Comparison of ENCODE assay signal across 15 cellular contexts in genomic region chr1:27166929-27167328, GRCh38. TPM values are rescaled to one million over a fixed set of nuclear protein-coding genes. Genes with fewer than 3 reads are reported as not detected.
A peak's percentile ranks its signal among the peaks of the same experiment; 100 is the strongest.
DNase-seq lines count a peak whose midpoint lies in the region; TF ChIP-seq lines count a peak whose summit lies in the region.
"Had no signal": no experiment of that assay in that cellular context is flagged by ENCODE, and none has a peak within 500 bp of the region (broad histone marks: within the 10 kb centered on the region; RNA-seq: fewer than 3 reads in every experiment).

No MANE protein-coding gene starts in this region.

- no peak overlapping the region for H3K27ac ChIP-seq in BLaER1 treated with 17β-estradiol and CSF1 and Interleukin-3, amounts not matched to agents 10 nM and 100 nM
- no peak overlapping the region for H3K27ac ChIP-seq in neural progenitor cell
- H3K27ac ChIP-seq in coronary artery, result no peak overlapping the region
- H3K27ac ChIP-seq in substantia nigra (ENCODE audit: low read depth, low read length, poor library complexity, severe bottlenecking), result no peak overlapping the region
- H3K27ac ChIP-seq: GM23248 had no signal

- no peaks in the 10 kb centered on the region for H3K27me3 Mint-ChIP-seq in neural progenitor cell (ENCODE audit: insufficient read depth, low read depth)

- H3K4me3 ChIP-seq in BLaER1 treated with 17β-estradiol and CSF1 and Interleukin-3, amounts not matched to agents 10 nM and 100 nM, result no peak overlapping the region
- no peak overlapping the region for H3K4me3 ChIP-seq in neural progenitor cell
- H3K4me3 ChIP-seq in coronary artery, result no peak overlapping the region
- H3K4me3 ChIP-seq: GM23248 had no signal

- H3K9me3 Mint-ChIP-seq in neural progenitor cell, result peaks cover 1% of the 10 kb centered on the region
- H3K9me3 Mint-ChIP-seq: CD8-positive, alpha-beta T cell had no signal

- TF ChIP-seq CTCF in GM20000 (IDR thresholded peaks at IDR 0.05; ENCODE audit: extremely low read depth, missing control alignments) (no peak), neural progenitor cell (IDR thresholded peaks at IDR 0.05) (no peak), coronary artery (IDR thresholded peaks at IDR 0.05) (no peak)

- no peak overlapping the region for H3K27ac Mint-ChIP-seq in neural progenitor cell
- H3K27ac Mint-ChIP-seq: CD8-positive, alpha-beta T cell had no signal

- peak; percentile 2 for DNase-seq in GM20000 (ENCODE audit: low spot score)
- peak; percentile 42 for DNase-seq in UCSD-AML1 (lab: John Stamatoyannopoulos, UW; ENCODE audit: unreplicated experiment)
- DNase-seq in neural progenitor cell (ENCODE audit: low spot score), result no peak
- DNase-seq in coronary artery (ENCODE audit: low spot score), result no peak
- no peak for DNase-seq in T-helper 2 cell
- no peak for DNase-seq in substantia nigra (lab: John Stamatoyannopoulos, UW)
- DNase-seq in NCI-H1092 (lab: John Stamatoyannopoulos, UW), result no peak
- DNase-seq: BE2C; Caco-2; CD8-positive, alpha-beta T cell; DND-41; GF-D8 had no signal

- H3K9ac ChIP-seq in BLaER1 treated with 17β-estradiol and CSF1 and Interleukin-3, amounts not matched to agents 10 nM and 100 nM, result no peak overlapping the region
- no peak overlapping the region for H3K9ac ChIP-seq in neural progenitor cell
- H3K9ac ChIP-seq: GM23248 had no signal

- H3K27me3 ChIP-seq in BLaER1 treated with 17β-estradiol and CSF1 and Interleukin-3, amounts not matched to agents 10 nM and 100 nM, result no peaks in the 10 kb centered on the region
- H3K27me3 ChIP-seq in neural progenitor cell, result no peaks in the 10 kb centered on the region
- H3K27me3 ChIP-seq: BE2C had no signal

- H3K79me2 ChIP-seq in neural progenitor cell (ENCODE audit: low read depth), result no peaks in the 10 kb centered on the region

- peaks cover 0 to 5% (median 0%) of the 10 kb centered on the region in 11 experiments; a peak in 3 of 22 replicates for H3K9me3 ChIP-seq in BLaER1 treated with 17β-estradiol and CSF1 and Interleukin-3, amounts not matched to agents 10 nM and 100 nM (replicated peaks in 1 of 11)
- no peaks in the 10 kb centered on the region for H3K9me3 ChIP-seq in neural progenitor cell (ENCODE audit: low read depth)
- H3K9me3 ChIP-seq: BE2C, Caco-2 had no signal

- H3F3A ChIP-seq in neural progenitor cell (ENCODE audit: low read depth), result no peaks in the 10 kb centered on the region

- no peaks in the 10 kb centered on the region for H3K36me3 ChIP-seq in BLaER1 treated with 17β-estradiol and CSF1 and Interleukin-3, amounts not matched to agents 10 nM and 100 nM
- H3K36me3 ChIP-seq in neural progenitor cell, result no peaks in the 10 kb centered on the region
- H3K36me3 ChIP-seq: BE2C had no signal

- no peaks in the 10 kb centered on the region for H4K20me1 ChIP-seq in BLaER1 treated with 17β-estradiol and CSF1 and Interleukin-3, amounts not matched to agents 10 nM and 100 nM
- H4K20me1 ChIP-seq in neural progenitor cell (ENCODE audit: low read depth), result no peaks in the 10 kb centered on the region

- H3K4me2 ChIP-seq in BLaER1 treated with 17β-estradiol and CSF1 and Interleukin-3, amounts not matched to agents 10 nM and 100 nM, result peak overlapping the region in 6 of 11 experiments; percentile 11 to 41 (median 25); a peak in 6 of 22 replicates
- no peak overlapping the region for H3K4me2 ChIP-seq in neural progenitor cell

- peaks cover under 1 to 15% (median 10%) of the 10 kb centered on the region in 10 experiments; a peak in 12 of 20 replicates for H3K4me1 ChIP-seq in BLaER1 treated with 17β-estradiol and CSF1 and Interleukin-3, amounts not matched to agents 10 nM and 100 nM
- H3K4me1 ChIP-seq in neural progenitor cell, result no peaks in the 10 kb centered on the region
- H3K4me1 ChIP-seq: BE2C, Caco-2 had no signal

- peak overlapping the region; percentile 17 for H2AFZ ChIP-seq in neural progenitor cell (replicated peaks)
- H2AFZ ChIP-seq: GM23248 had no signal

- no peaks in the 10 kb centered on the region for H3K36me3 Mint-ChIP-seq in neural progenitor cell
- H3K36me3 Mint-ChIP-seq: CD14-positive monocyte; CD8-positive, alpha-beta T cell had no signal

- H3K4me1 Mint-ChIP-seq in neural progenitor cell, result no peaks in the 10 kb centered on the region

- no peak overlapping the region for H3K4me3 Mint-ChIP-seq in neural progenitor cell
- H3K4me3 Mint-ChIP-seq: CD14-positive monocyte; CD8-positive, alpha-beta T cell had no signal

RNA-seq across cellular contexts. Expression of gene SLC9A1, which starts 12.0 kb away (rescaled TPM):
- total RNA-seq in neural progenitor cell (ENCODE audit: low replicate concordance), result 1.8 and 5.7 TPM in 2 replicates

Comparison
In these comparisons a context has a peak if more than half of its experiments do, and no peak if none do; other contexts are left out.
1. DNase-seq: peak in GM20000 (single experiment) and UCSD-AML1 (single experiment); none in neural progenitor cell (single experiment), coronary artery (single experiment), T-helper 2 cell (0 of 5), substantia nigra (0 of 49) and NCI-H1092 (single experiment).